Comparison of ENCODE assay signal across 8 cellular contexts in genomic region chr10:103367379-103367781, GRCh38. TPM values are rescaled to one million over a fixed set of nuclear protein-coding genes. Genes with fewer than 3 reads are reported as not detected.
DNase-seq lines count a peak whose midpoint lies in the region; ATAC-seq and TF ChIP-seq lines count a peak whose summit lies in the region.

No MANE protein-coding gene starts in this region.

- peak overlapping the region; percentile 85 for H3K4me3 Mint-ChIP-seq in GM23338

- TF ChIP-seq POLR2A in gastrocnemius medialis (IDR thresholded peaks at IDR 0.05) = no peak

- H3K4me1 Mint-ChIP-seq in GM23338 = peaks cover 2% of the 10 kb centered on the region; the same call in 2 of the 3 replicates

- no peak for ATAC-seq in GM23338
- peak in 1 of 2 donors; percentile 1 for ATAC-seq in gastrocnemius medialis
- no peak for ATAC-seq in HG03097 (IDR thresholded peaks at IDR 0.05; ENCODE audit: low FRiP score, unreplicated experiment)

- H4K20me1 ChIP-seq in GM23338 (replicated peaks; ENCODE audit: insufficient read depth) (peaks cover 11% of the 10 kb centered on the region), SU-DHL-6 (ENCODE audit: low read depth, low read length) (no peaks in the 10 kb centered on the region)

- no peaks in the 10 kb centered on the region for H3K36me3 Mint-ChIP-seq in GM23338 (ENCODE audit: low read depth)

- H3K9me2 ChIP-seq in GM23338 (ENCODE audit: insufficient read depth) = no peaks in the 10 kb centered on the region
- no peaks in the 10 kb centered on the region for H3K9me2 ChIP-seq in SU-DHL-6 (replicated peaks; ENCODE audit: insufficient read depth, low read length)

- H3K4me3 ChIP-seq in GM23338 (peak overlapping the region; percentile 85), SU-DHL-6 (ENCODE audit: insufficient read depth, low read length, poor library complexity, severe bottlenecking) (peak overlapping the region; percentile 97), fibroblast of pulmonary artery (replicated peaks; ENCODE audit: low read depth, low read length) (peak overlapping the region; percentile 70), gastrocnemius medialis (peak overlapping the region; percentile 79 to 86 (median 81))

- H2AFZ ChIP-seq in GM23338 (peak overlapping the region; percentile 0; the same call in 1 of the 2 replicates), SU-DHL-6 (ENCODE audit: low read depth, low read length, severe bottlenecking) (peak overlapping the region; percentile 74)

- no peaks in the 10 kb centered on the region for H3K27me3 Mint-ChIP-seq in GM23338 (ENCODE audit: insufficient read depth, low read depth, poor library complexity)

- intact Hi-C loops in gastrocnemius medialis (cut with DNase I; ENCODE audit: low total_unique reads) = loop anchor here (1.0 kb wide), 2 partner anchors 16 to 29 kb away; partner anchors contain the start of genes ATP5MK, PCGF6 and PDCD11

- peak overlapping the region; percentile 98 for H3K9ac ChIP-seq in SU-DHL-6 (ENCODE audit: low read length)

- no peaks in the 10 kb centered on the region for H3K27me3 ChIP-seq in GM23338 (ENCODE audit: insufficient read depth)
- H3K27me3 ChIP-seq in SU-DHL-6 (ENCODE audit: low read length) = no peaks in the 10 kb centered on the region
- H3K27me3 ChIP-seq in gastrocnemius medialis = no peaks in the 10 kb centered on the region

- no peak for DNase-seq in GM23338 (ENCODE audit: low spot score)
- DNase-seq in fibroblast of pulmonary artery (ENCODE audit: low read depth) = no peak
- DNase-seq in gastrocnemius medialis = no peak
- DNase-seq in occipital lobe (lab: John Stamatoyannopoulos, UW) = no peak
- DNase-seq in T-helper 9 cell = no peak
- no peak for DNase-seq in NAMALWA (ENCODE audit: low spot score)

- H3K9me3 ChIP-seq in SU-DHL-6 (ENCODE audit: insufficient read depth, low read length) = no peaks in the 10 kb centered on the region
- H3K9me3 ChIP-seq in gastrocnemius medialis = no peaks in the 10 kb centered on the region

- TF ChIP-seq CTCF in GM23338 (conservative IDR thresholded peaks at IDR 0.05; ENCODE audit: low read depth in 2 of 2) (no peak), SU-DHL-6 (IDR thresholded peaks at IDR 0.05; ENCODE audit: insufficient read depth, low read length, poor library complexity, severe bottlenecking) (no peak), fibroblast of pulmonary artery (IDR thresholded peaks at IDR 0.05; ENCODE audit: low read length, missing control alignments) (no peak), gastrocnemius medialis (IDR thresholded peaks at IDR 0.05 in 4 of 5, conservative IDR thresholded peaks at IDR 0.05 in 1 of 5) (no peak)

- peaks cover 5% of the 10 kb centered on the region; the same call in 2 of the 3 replicates for H3K9me3 Mint-ChIP-seq in GM23338

- H3K79me2 ChIP-seq in GM23338 (replicated peaks; ENCODE audit: insufficient read depth) (peaks cover 25% of the 10 kb centered on the region), SU-DHL-6 (ENCODE audit: insufficient read depth, low read length) (peaks cover 32% of the 10 kb centered on the region)

- no peaks in the 10 kb centered on the region for H3K36me3 ChIP-seq in GM23338 (ENCODE audit: insufficient read depth)
- no peaks in the 10 kb centered on the region for H3K36me3 ChIP-seq in SU-DHL-6 (ENCODE audit: low read length)
- H3K36me3 ChIP-seq in gastrocnemius medialis = no peaks in the 10 kb centered on the region

- H3K27ac Mint-ChIP-seq in GM23338 = 0 out of 2 replicates have a peak overlapping the region, but pooled peaks have one; percentile 38

- peak overlapping the region; percentile 5; the same call in 1 of the 2 replicates for H3K27ac ChIP-seq in GM23338 (ENCODE audit: low read depth)
- H3K27ac ChIP-seq in SU-DHL-6 (ENCODE audit: low read depth, low read length) = peak overlapping the region; percentile 82
- peak overlapping the region; percentile 85 to 91 (median 90) for H3K27ac ChIP-seq in gastrocnemius medialis

- H3K4me2 ChIP-seq in GM23338 (peak overlapping the region; percentile 10), SU-DHL-6 (ENCODE audit: low read depth, low read length, poor library complexity, severe bottlenecking) (peak overlapping the region; percentile 94)

- 0 out of 2 replicates have a peak, but pooled peaks cover 2% of the 10 kb centered on the region for H3F3A ChIP-seq in GM23338 (replicated peaks; ENCODE audit: low read depth)
- H3F3A ChIP-seq in SU-DHL-6 (ENCODE audit: insufficient read depth) = peaks cover 6% of the 10 kb centered on the region; the same call in 1 of the 2 replicates

- in situ Hi-C loops in gastrocnemius medialis (cut with MboI; ENCODE audit: low sequenced_read_pairs in 4 of 4) = no loop called here

- H3K4me1 ChIP-seq in GM23338 (ENCODE audit: insufficient read depth) = no peaks in the 10 kb centered on the region; the same call in 1 of the 2 replicates
- H3K4me1 ChIP-seq in gastrocnemius medialis = peaks cover 23 to 29% of the 10 kb centered on the region in 2 donors

TF ChIP-seq in GM23338, 12 proteins besides CTCF, POLR2A, EP300 and RAD21:
- TF ChIP-seq NANOG (IDR thresholded peaks at IDR 0.05; ENCODE audit: borderline replicate concordance) = no peak
- TF ChIP-seq ZNF114 (CRISPR knock-in tag; IDR thresholded peaks at IDR 0.05) = no peak
- TF ChIP-seq JUNB (IDR thresholded peaks at IDR 0.05; ENCODE audit: unreplicated experiment) = no peak
- TF ChIP-seq EZH2phosphoT487 (IDR thresholded peaks at IDR 0.05; ENCODE audit: unreplicated experiment) = no peak
- no peak for TF ChIP-seq POLR2AphosphoS5 (IDR thresholded peaks at IDR 0.05; ENCODE audit: low read depth)
- TF ChIP-seq CREB1 (CRISPR knock-in tag; IDR thresholded peaks at IDR 0.05; ENCODE audit: low read depth) = no peak
- no peak for TF ChIP-seq ZNF331 (CRISPR knock-in tag; IDR thresholded peaks at IDR 0.05; ENCODE audit: low read depth)
- TF ChIP-seq STAT1 (IDR thresholded peaks at IDR 0.05; ENCODE audit: unreplicated experiment) = no peak
- TF ChIP-seq ETS1 (IDR thresholded peaks at IDR 0.05) = no peak
- TF ChIP-seq EZH2 (IDR thresholded peaks at IDR 0.05; ENCODE audit: low read depth, unreplicated experiment) = no peak
TF ChIP-seq in GM23338: peak in this region for 0.

RNA-seq across cellular contexts. Expression of gene TAF5, which starts 0.4 kb away (rescaled TPM):
- total RNA-seq in GM23338 (2014; rRNA removed; shearing (Covaris generic)) = 22.8 and 25.9 TPM in 2 replicates
- polyA plus RNA-seq in GM23338 (2016; fragmentation: Nextera tagmentation; extraction: Ambion mirVana) = 8.6 and 10.4 TPM in 2 replicates
- total RNA-seq in gastrocnemius medialis = 1 to 10 TPM; 4.1 to 6.4 (median 5.2) TPM
- 13.1 TPM for total RNA-seq in occipital lobe

RNA-seq across cellular contexts. Expression of gene PCGF6, which starts 16.4 kb away (rescaled TPM):
- 14.0 and 16.6 TPM in 2 replicates for total RNA-seq in GM23338 (2014; rRNA removed; shearing (Covaris generic))
- polyA plus RNA-seq in GM23338 (2016; fragmentation: Nextera tagmentation; extraction: Ambion mirVana) = 22.3 and 26.1 TPM in 2 replicates
- total RNA-seq in gastrocnemius medialis = 10 to 100 TPM in 3 of 4 donors, 1 to 10 TPM in 1; 8.9 to 16.0 (median 12.1) TPM
- 12.5 TPM for total RNA-seq in occipital lobe

RNA-seq across cellular contexts. Expression of gene ATP5MK, which starts 28.9 kb away (rescaled TPM):
- total RNA-seq in GM23338 (2014; rRNA removed; shearing (Covaris generic)) = 227 and 351 TPM in 2 replicates
- polyA plus RNA-seq in GM23338 (2016; fragmentation: Nextera tagmentation; extraction: Ambion mirVana) = 1,139 and 1,414 TPM in 2 replicates
- total RNA-seq in gastrocnemius medialis (100 to 1,000 TPM; 436 to 724 (median 552) TPM), occipital lobe (121 TPM)

RNA-seq across cellular contexts. Expression of gene PDCD11, which starts 29.0 kb away (rescaled TPM):
- 67.0 and 82.1 TPM in 2 replicates for total RNA-seq in GM23338 (2014; rRNA removed; shearing (Covaris generic))
- polyA plus RNA-seq in GM23338 (2016; fragmentation: Nextera tagmentation; extraction: Ambion mirVana) = 87.8 and 99.9 TPM in 2 replicates
- total RNA-seq in gastrocnemius medialis (10 to 100 TPM; 16.7 to 22.7 (median 19.5) TPM), occipital lobe (24.3 TPM)

Comparison
In these comparisons a context has a peak if more than half of its experiments do, and no peak if none do; other contexts are left out.
1. H3K27ac ChIP-seq: peak in every context shown above with its lines; median percentile 90 in gastrocnemius medialis; 82 in SU-DHL-6; 5 in GM23338.